1 cellular context compared by ENCODE assay signal in the genomic region with DNA sequence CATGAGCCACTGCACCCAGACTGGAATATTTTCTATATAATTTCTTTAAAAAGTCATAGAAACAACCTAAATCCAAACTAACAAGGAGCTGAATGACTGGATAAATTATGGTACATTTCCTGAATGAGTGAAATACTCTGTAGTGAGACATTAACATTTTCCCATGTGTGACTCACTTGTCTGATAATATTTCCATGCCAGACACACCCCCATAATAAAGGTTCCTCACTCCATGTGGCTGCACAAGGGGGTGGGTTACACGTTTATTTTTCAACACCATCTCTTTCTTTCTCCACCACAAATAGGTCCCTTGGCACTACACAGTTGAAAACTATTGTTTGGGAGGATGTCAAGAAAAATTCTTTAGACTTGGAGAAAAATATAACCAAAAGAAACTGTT.
TF ChIP-seq lines count a peak whose summit lies in the region.

No MANE protein-coding gene starts in this region.

TF ChIP-seq in IMR-90, 13 proteins besides CTCF, POLR2A, EP300 and RAD21:
- TF ChIP-seq, protein P1, sequence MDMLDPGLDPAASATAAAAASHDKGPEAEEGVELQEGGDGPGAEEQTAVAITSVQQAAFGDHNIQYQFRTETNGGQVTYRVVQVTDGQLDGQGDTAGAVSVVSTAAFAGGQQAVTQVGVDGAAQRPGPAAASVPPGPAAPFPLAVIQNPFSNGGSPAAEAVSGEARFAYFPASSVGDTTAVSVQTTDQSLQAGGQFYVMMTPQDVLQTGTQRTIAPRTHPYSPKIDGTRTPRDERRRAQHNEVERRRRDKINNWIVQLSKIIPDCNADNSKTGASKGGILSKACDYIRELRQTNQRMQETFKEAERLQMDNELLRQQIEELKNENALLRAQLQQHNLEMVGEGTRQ (IDR thresholded peaks at IDR 0.05; ENCODE audit: low read depth, low read length): no peak
- TF ChIP-seq, protein P2, sequence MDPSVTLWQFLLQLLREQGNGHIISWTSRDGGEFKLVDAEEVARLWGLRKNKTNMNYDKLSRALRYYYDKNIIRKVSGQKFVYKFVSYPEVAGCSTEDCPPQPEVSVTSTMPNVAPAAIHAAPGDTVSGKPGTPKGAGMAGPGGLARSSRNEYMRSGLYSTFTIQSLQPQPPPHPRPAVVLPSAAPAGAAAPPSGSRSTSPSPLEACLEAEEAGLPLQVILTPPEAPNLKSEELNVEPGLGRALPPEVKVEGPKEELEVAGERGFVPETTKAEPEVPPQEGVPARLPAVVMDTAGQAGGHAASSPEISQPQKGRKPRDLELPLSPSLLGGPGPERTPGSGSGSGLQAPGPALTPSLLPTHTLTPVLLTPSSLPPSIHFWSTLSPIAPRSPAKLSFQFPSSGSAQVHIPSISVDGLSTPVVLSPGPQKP (IDR thresholded peaks at IDR 0.05; ENCODE audit: borderline replicate concordance, low read depth, low read length): no peak
- TF ChIP-seq SMC3 (IDR thresholded peaks at IDR 0.05; ENCODE audit: low read depth, low read length) (no peak), BHLHE40 (IDR thresholded peaks at IDR 0.05; ENCODE audit: low read depth, low read length) (no peak), CHD1 (IDR thresholded peaks at IDR 0.05; ENCODE audit: low read depth, low read length) (no peak), MAZ (IDR thresholded peaks at IDR 0.05; ENCODE audit: borderline replicate concordance, low read depth, low read length) (no peak), FOS (IDR thresholded peaks at IDR 0.05; ENCODE audit: low read depth, low read length) (peak; percentile 46), MXI1 (IDR thresholded peaks at IDR 0.05; ENCODE audit: borderline replicate concordance, low read depth, low read length) (peak; percentile 83), RCOR1 (IDR thresholded peaks at IDR 0.05; ENCODE audit: insufficient replicate concordance, low read length) (no peak)
TF ChIP-seq in IMR-90: peak in this region for 2.
